Comparison of ENCODE assay signal across 8 cellular contexts in genomic region chr22:31977141-31977781, GRCh38. TPM values are rescaled to one million over a fixed set of nuclear protein-coding genes. Genes with fewer than 3 reads are reported as not detected.
DNase-seq lines count a peak whose midpoint lies in the region; ATAC-seq and TF ChIP-seq lines count a peak whose summit lies in the region.

No MANE protein-coding gene starts in this region.

- H3K4me1 ChIP-seq in CD4-positive, CD25-positive, alpha-beta regulatory T cell (ENCODE audit: control insufficient read depth, insufficient read depth, low read length, poor library complexity, severe bottlenecking) = no peaks in the 10 kb centered on the region

- peaks cover 0 to 5% (median 1%) of the 10 kb centered on the region in 4 donors for H3K4me1 Mint-ChIP-seq in CD4-positive, CD25-positive, alpha-beta regulatory T cell

- no peaks in the 10 kb centered on the region for H3K9me3 ChIP-seq in CD4-positive, CD25-positive, alpha-beta regulatory T cell (ENCODE audit: control insufficient read depth in 2 of 2, low read length in 2 of 2)

- no peaks in the 10 kb centered on the region for H3K27me3 ChIP-seq in CD4-positive, CD25-positive, alpha-beta regulatory T cell (ENCODE audit: control insufficient read depth, insufficient read depth, low read length)

- H3K36me3 ChIP-seq in CD4-positive, CD25-positive, alpha-beta regulatory T cell (ENCODE audit: control insufficient read depth, insufficient read depth, low read length) = no peaks in the 10 kb centered on the region

- H3K36me3 Mint-ChIP-seq in CD4-positive, CD25-positive, alpha-beta regulatory T cell = no peaks in the 10 kb centered on the region

- TF ChIP-seq CTCF in HFF-Myc (IDR thresholded peaks at IDR 0.05; ENCODE audit: low read depth, low read length, missing control alignments) = peak; percentile 83

- DNase-seq in CD4-positive, CD25-positive, alpha-beta regulatory T cell = peak; percentile 57 to 75 (median 70)
- DNase-seq in HFF-Myc (ENCODE audit: extremely low read depth, low read depth) = peak; percentile 50
- peak; percentile 41 to 80 for DNase-seq in NCI-H524 (lab: John Stamatoyannopoulos, UW)
- DNase-seq in activated CD4-positive, alpha-beta T cell treated with anti-CD3 and anti-CD28 coated beads, Interleukin-2, amount 50 U/mL, for 1 hour = peak; percentile 81
- DNase-seq in dermis microvascular lymphatic vessel endothelial cell (ENCODE audit: low read depth in 2 of 2) = peak; percentile 35 to 62
- peak; percentile 50 for DNase-seq in medulla oblongata (ENCODE audit: extremely low spot score)
- peak; percentile 46 to 60 for DNase-seq in stimulated activated CD8-positive, alpha-beta memory T cell treated with anti-CD3 and anti-CD28 coated beads, Interleukin-2, amount 100 ng/mL, for 1 hour (ENCODE audit: low read depth in 2 of 2)

- no peak overlapping the region for H3K4me3 Mint-ChIP-seq in CD4-positive, CD25-positive, alpha-beta regulatory T cell

- peaks cover 19% of the 10 kb centered on the region for H3K27me3 Mint-ChIP-seq in CD4-positive, CD25-positive, alpha-beta regulatory T cell

- H3K27ac ChIP-seq in CD4-positive, CD25-positive, alpha-beta regulatory T cell (ENCODE audit: insufficient read depth, low read length, poor library complexity, severe bottlenecking) = no peak overlapping the region

- H3K27ac Mint-ChIP-seq in CD4-positive, CD25-positive, alpha-beta regulatory T cell = no peak overlapping the region

- no peak overlapping the region for H3K4me3 ChIP-seq in CD4-positive, CD25-positive, alpha-beta regulatory T cell (ENCODE audit: low read depth, low read length)
- no peak overlapping the region for H3K4me3 ChIP-seq in HFF-Myc (replicated peaks; ENCODE audit: low read depth, low read length)

- no peaks in the 10 kb centered on the region for H3K9me3 Mint-ChIP-seq in CD4-positive, CD25-positive, alpha-beta regulatory T cell

- peak; percentile 73 to 78 for ATAC-seq in CD4-positive, CD25-positive, alpha-beta regulatory T cell (ENCODE audit: low read depth in 2 of 2)
- ATAC-seq in HG03571 (IDR thresholded peaks at IDR 0.05; ENCODE audit: unreplicated experiment) = no peak

RNA-seq across cellular contexts. Expression of gene YWHAH, which starts 32.9 kb away (rescaled TPM):
- 57.5 TPM for total RNA-seq in CD4-positive, CD25-positive, alpha-beta regulatory T cell
- polyA plus RNA-seq in CD4-positive, CD25-positive, alpha-beta regulatory T cell = 100 to 1,000 TPM in 2 of 4 donors, 10 to 100 TPM in 2; 87.8 to 186 (median 122) TPM
- total RNA-seq in dermis microvascular lymphatic vessel endothelial cell = 106 and 111 TPM in 2 replicates
